24 cellular contexts compared by ENCODE assay signal in genomic region chr1:5877683-5878530, GRCh38.
"Had no signal": no experiment of that assay in that cellular context is flagged by ENCODE, and none has a peak within 500 bp of the region (broad histone marks: within the 10 kb centered on the region; RNA-seq: fewer than 3 reads in every experiment).

No MANE protein-coding gene starts in this region.

- H3K27ac Mint-ChIP-seq: naive B cell; stimulated activated memory B cell treated with anti-CD40 and anti-IgM and Interleukin-4, amounts not matched to agents 10 μg/mL and 1 μg/mL and 100 μg/mL, for 72 hours; stimulated activated naive CD8-positive, alpha-beta T cell treated with anti-CD3 and anti-CD28 coated beads, Interleukin-15, Interleukin-2, amounts not matched to agents 100 ng/mL and 50 ng/mL, for 24 hours had no signal

- DNase-seq: cortex of kidney; dorsolateral prefrontal cortex; effector CD8-positive, alpha-beta T cell; hypothalamus; islet precursor cell; left ventricle myocardium inferior; mesendoderm; naive B cell; nephron progenitor cell; spleen; stimulated activated CD4-positive, alpha-beta T cell treated with anti-CD3 and anti-CD28 coated beads, Interleukin-15, amount 100 ng/mL, for 24 hours; stimulated activated CD4-positive, alpha-beta T cell treated with anti-CD3 and anti-CD28 coated beads, Interleukin-1b, Interleukin-23, amount 100 ng/mL, for 48 hours; stimulated activated CD4-positive, alpha-beta T cell treated with anti-CD3 and anti-CD28 coated beads, Interleukin-4, amount 100 ng/mL, for 24 hours; testis; upper lobe of right lung had no signal

- H3K27ac ChIP-seq: dorsolateral prefrontal cortex, heart left ventricle, left ventricle myocardium inferior, neutrophil, spleen, testis, upper lobe of right lung, vagina had no signal

- H3K4me1 ChIP-seq: heart left ventricle, left ventricle myocardium inferior, spleen, testis, tibial nerve, upper lobe of right lung, vagina had no signal

- H3K4me3 Mint-ChIP-seq: naive B cell; nephron progenitor cell; stimulated activated memory B cell treated with anti-CD40 and anti-IgM and Interleukin-4, amounts not matched to agents 10 μg/mL and 1 μg/mL and 100 μg/mL, for 72 hours; stimulated activated naive CD8-positive, alpha-beta T cell treated with anti-CD3 and anti-CD28 coated beads, Interleukin-15, Interleukin-2, amounts not matched to agents 100 ng/mL and 50 ng/mL, for 24 hours had no signal

- H3K4me1 Mint-ChIP-seq: nephron progenitor cell; stimulated activated memory B cell treated with anti-CD40 and anti-IgM and Interleukin-4, amounts not matched to agents 10 μg/mL and 1 μg/mL and 100 μg/mL, for 72 hours had no signal

- H3K4me3 ChIP-seq: dorsolateral prefrontal cortex, heart left ventricle, left ventricle myocardium inferior, lung, spleen, testis, tibial nerve, upper lobe of right lung, vagina had no signal

- ATAC-seq: esophagus mucosa; heart left ventricle; sciatic nerve; stimulated activated memory B cell treated with anti-CD40 and anti-IgM and Interleukin-4, amounts not matched to agents 10 μg/mL and 1 μg/mL and 100 μg/mL, for 72 hours; upper lobe of right lung had no signal

- H3K27me3 Mint-ChIP-seq: naive B cell; stimulated activated memory B cell treated with anti-CD40 and anti-IgM and Interleukin-4, amounts not matched to agents 10 μg/mL and 1 μg/mL and 100 μg/mL, for 72 hours; stimulated activated naive CD8-positive, alpha-beta T cell treated with anti-CD3 and anti-CD28 coated beads, Interleukin-15, Interleukin-2, amounts not matched to agents 100 ng/mL and 50 ng/mL, for 24 hours had no signal

- H3K27me3 ChIP-seq: dorsolateral prefrontal cortex, heart left ventricle, neutrophil, spleen, testis, tibial nerve, upper lobe of right lung, vagina had no signal

- H3K9me3 ChIP-seq: neutrophil, testis, upper lobe of right lung, vagina had no signal
